In genomic region chr10:110671788-110672579, GRCh38 we compare ENCODE assay signal across 8 cellular contexts. TPM values are rescaled to one million over a fixed set of nuclear protein-coding genes. Genes with fewer than 3 reads are reported as not detected.
DNase-seq lines count a peak whose midpoint lies in the region; ATAC-seq and TF ChIP-seq lines count a peak whose summit lies in the region.

No MANE protein-coding gene starts in this region.

- no peaks in the 10 kb centered on the region for H3K9me3 ChIP-seq in H9 (ENCODE audit: control insufficient read depth, low read depth, low read length)
- H3K9me3 ChIP-seq in Loucy (ENCODE audit: insufficient read depth, low read depth, low read length), result no peaks in the 10 kb centered on the region

- no peak overlapping the region for H3K4ac ChIP-seq in H9 (ENCODE audit: low read depth, low read length)

- H3K4me2 ChIP-seq in H9 (ENCODE audit: insufficient read depth, insufficient read length, low read length) (peak overlapping the region; percentile 85), Loucy (ENCODE audit: low read depth, low read length, poor library complexity, severe bottlenecking) (peak overlapping the region; percentile 66)

- no peak overlapping the region for H2BK15ac ChIP-seq in H9 (ENCODE audit: low read depth, low read length)

- no peak overlapping the region for H2AFZ ChIP-seq in H9 (ENCODE audit: low read length)
- H2AFZ ChIP-seq in Loucy (ENCODE audit: low read length), result peak overlapping the region; percentile 94

- H3K4me3 ChIP-seq in Loucy (ENCODE audit: low read length, poor library complexity, severe bottlenecking), result peak overlapping the region; percentile 79

- H4K5ac ChIP-seq in H9 (ENCODE audit: insufficient read length, low read depth, low read length), result no peak overlapping the region

- no peak overlapping the region for H3K56ac ChIP-seq in H9 (ENCODE audit: insufficient read length, low read depth, low read length)

- H2BK120ac ChIP-seq in H9 (ENCODE audit: low read depth, low read length, poor library complexity, severe bottlenecking), result no peak overlapping the region

- ATAC-seq in activated CD4-positive, CD25-positive, alpha-beta regulatory T cell treated with anti-CD3 and anti-CD28 coated beads, Interleukin-2, amount 50 U/mL, for 24 hours, result peak; percentile 86 to 93

- TF ChIP-seq CTCF in GM12873 (IDR thresholded peaks at IDR 0.05; ENCODE audit: insufficient read depth, low read depth, low read length, missing control alignments), result peak; percentile 99
- TF ChIP-seq CTCF in H9 (conservative IDR thresholded peaks at IDR 0.05), result peak; percentile 87
- TF ChIP-seq CTCF in Loucy (conservative IDR thresholded peaks at IDR 0.05; ENCODE audit: low read length), result peak; percentile 65

- H3K4me3 Mint-ChIP-seq in H9, result peak overlapping the region; percentile 59 to 78

- H2AK5ac ChIP-seq in H9 (ENCODE audit: insufficient read length, low read length), result no peak overlapping the region

- H3K14ac ChIP-seq in H9 (ENCODE audit: insufficient read depth, low read length), result no peak overlapping the region; the same call in 1 of the 2 replicates

- WGBS in H9 (ENCODE audit: extremely low coverage, insufficient read length, low lambda C conversion rate), result no CpG with 5 or more reads among the region's 47 CpGs

- no peak overlapping the region for H3K27ac Mint-ChIP-seq in H9

- no peak overlapping the region for H3K27ac ChIP-seq in H9 (ENCODE audit: insufficient read length, low read depth, low read length)

- no peaks in the 10 kb centered on the region; a peak in 1 of 5 replicates for H3K9me3 Mint-ChIP-seq in H9

- H3K9me2 ChIP-seq in Loucy (replicated peaks; ENCODE audit: low read depth, low read length), result no peaks in the 10 kb centered on the region

- DNase-seq in H9, result peak; percentile 78
- peak; percentile 51 for DNase-seq in cerebellar cortex (ENCODE audit: low spot score)
- DNase-seq in kidney tubule cell (ENCODE audit: low spot score), result peak; percentile 80
- DNase-seq in stimulated activated CD4-positive, alpha-beta T cell treated with anti-CD3 and anti-CD28 coated beads, Interleukin-1b, Interleukin-23, amount 100 ng/mL, for 1 hour (ENCODE audit: low read depth in 2 of 2), result peak; percentile 3 to 44
- DNase-seq in NCI-H128 (lab: John Stamatoyannopoulos, UW; ENCODE audit: unreplicated experiment), result no peak

- no peak overlapping the region for H2BK20ac ChIP-seq in H9 (ENCODE audit: low read depth, low read length, poor library complexity, severe bottlenecking)

- H2BK12ac ChIP-seq in H9 (ENCODE audit: insufficient read length, low read depth, low read length), result no peak overlapping the region

- no peak overlapping the region for H3K23ac ChIP-seq in H9 (ENCODE audit: insufficient read length, low read depth, low read length)

- H3K4me1 ChIP-seq in H9 (ENCODE audit: insufficient read depth, low read length) (peaks cover 9% of the 10 kb centered on the region; the same call in 1 of the 2 replicates), Loucy (ENCODE audit: insufficient read depth, low read length, poor library complexity, severe bottlenecking) (no peaks in the 10 kb centered on the region)

- no peak overlapping the region for H2BK5ac ChIP-seq in H9 (ENCODE audit: insufficient read length, low read length)

- peaks cover 9% of the 10 kb centered on the region; the same call in 1 of the 2 replicates for H3K27me3 ChIP-seq in H9 (ENCODE audit: insufficient read depth, low read length)
- H3K27me3 ChIP-seq in Loucy (ENCODE audit: insufficient read depth, low read length, poor library complexity, severe bottlenecking), result no peaks in the 10 kb centered on the region

- H3K36me3 ChIP-seq in Loucy (ENCODE audit: insufficient read depth, low read length), result no peaks in the 10 kb centered on the region

- H3K36me3 Mint-ChIP-seq in H9 (ENCODE audit: insufficient read depth in 1 of 3, low read depth in 3 of 3), result no peaks in the 10 kb centered on the region

- no peaks in the 10 kb centered on the region for H4K20me1 ChIP-seq in H9 (ENCODE audit: control insufficient read depth, insufficient read depth, insufficient read length)
- H4K20me1 ChIP-seq in Loucy (ENCODE audit: insufficient read depth, low read length, poor library complexity, severe bottlenecking), result no peaks in the 10 kb centered on the region

- no peak overlapping the region for H4K91ac ChIP-seq in H9 (ENCODE audit: insufficient read length, low read depth, low read length)

- no peak overlapping the region for H3T11ph ChIP-seq in H9 (ENCODE audit: low read length)

- H3K79me2 ChIP-seq in H9 (ENCODE audit: insufficient read depth, low read length) (no peaks in the 10 kb centered on the region), Loucy (ENCODE audit: insufficient read depth, low read length) (no peaks in the 10 kb centered on the region)

- no peak overlapping the region for H3K9ac ChIP-seq in H9 (ENCODE audit: extremely low read depth, insufficient read length, low read length)
- peak overlapping the region; percentile 72 for H3K9ac ChIP-seq in Loucy (ENCODE audit: low read depth, low read length, poor library complexity, severe bottlenecking)

- no peak overlapping the region for H3K18ac ChIP-seq in H9 (ENCODE audit: insufficient read length, low read depth, low read length)

- no peak overlapping the region for H4K8ac ChIP-seq in H9 (replicated peaks; ENCODE audit: insufficient read length, low read depth, low read length)

- peaks cover 76% of the 10 kb centered on the region for H3K27me3 Mint-ChIP-seq in H9 (ENCODE audit: low read depth)

- H3K23me2 ChIP-seq in H9 (ENCODE audit: insufficient read length, low read depth, low read length, poor library complexity, severe bottlenecking), result peaks cover 7% of the 10 kb centered on the region

- H3K79me1 ChIP-seq in H9 (ENCODE audit: insufficient read depth, low read depth, low read length, poor library complexity, severe bottlenecking), result no peaks in the 10 kb centered on the region

- H3K4me1 Mint-ChIP-seq in H9, result peaks cover 31 to 33% of the 10 kb centered on the region in 2 experiments

- no peaks in the 10 kb centered on the region for H3F3A ChIP-seq in Loucy (ENCODE audit: low read depth)

RNA-seq across cellular contexts. Expression of gene RBM20, which starts 27.8 kb away (rescaled TPM):
- 0.15 and 0.17 TPM in 2 replicates for total RNA-seq in H9 (2021)
